Comparison of ENCODE assay signal across 1 cellular context in the genomic region with DNA sequence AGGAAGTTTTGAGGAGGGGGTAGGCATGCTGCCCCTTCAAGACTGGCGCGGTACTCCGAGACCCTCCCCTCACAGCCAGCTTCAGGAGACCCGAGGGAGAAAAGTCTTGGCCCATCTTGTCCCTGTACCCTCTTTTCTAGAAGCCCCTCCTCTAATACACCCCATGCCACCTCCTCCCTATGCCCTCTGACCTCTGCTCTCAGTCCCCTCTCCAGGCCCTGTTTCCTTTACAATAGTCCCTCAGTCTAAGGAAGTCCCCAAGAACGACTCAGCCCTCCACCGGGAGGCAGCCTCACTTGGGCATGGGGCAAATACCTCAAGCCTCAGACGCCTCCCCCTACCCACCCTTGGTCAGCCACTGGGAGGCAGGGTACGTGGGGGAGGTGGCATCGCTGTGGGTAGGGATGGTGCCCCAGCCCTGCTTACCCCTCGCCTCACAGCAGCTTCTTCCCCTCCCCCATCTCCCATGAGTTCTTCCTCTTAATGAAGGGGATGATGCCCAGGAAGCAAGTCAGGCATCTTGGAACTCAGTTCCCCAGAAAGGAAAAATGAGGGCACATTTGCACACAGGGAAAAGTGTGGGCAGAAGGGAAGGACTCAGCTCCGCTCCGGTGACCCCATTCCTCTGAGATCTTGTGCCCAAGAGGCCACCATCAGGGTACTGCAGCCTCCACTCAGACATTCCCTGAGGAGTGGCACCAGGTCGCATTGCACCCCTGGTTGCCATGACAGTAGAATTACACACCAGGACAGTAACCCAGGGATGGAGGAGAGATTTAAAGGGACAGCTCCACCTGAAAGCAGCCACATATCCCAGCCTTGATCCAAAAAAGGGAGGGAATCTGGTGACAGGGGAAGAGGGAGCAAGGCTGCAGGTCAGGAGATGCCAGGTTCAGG.
A peak's percentile ranks its signal among the peaks of the same experiment; 100 is the strongest.
TF ChIP-seq lines count a peak whose summit lies in the region.

No MANE protein-coding gene starts in this region.

TF ChIP-seq in HEK293, 187 proteins besides CTCF, POLR2A, EP300 and RAD21 (continued from another document):
- TF ChIP-seq, protein P1, sequence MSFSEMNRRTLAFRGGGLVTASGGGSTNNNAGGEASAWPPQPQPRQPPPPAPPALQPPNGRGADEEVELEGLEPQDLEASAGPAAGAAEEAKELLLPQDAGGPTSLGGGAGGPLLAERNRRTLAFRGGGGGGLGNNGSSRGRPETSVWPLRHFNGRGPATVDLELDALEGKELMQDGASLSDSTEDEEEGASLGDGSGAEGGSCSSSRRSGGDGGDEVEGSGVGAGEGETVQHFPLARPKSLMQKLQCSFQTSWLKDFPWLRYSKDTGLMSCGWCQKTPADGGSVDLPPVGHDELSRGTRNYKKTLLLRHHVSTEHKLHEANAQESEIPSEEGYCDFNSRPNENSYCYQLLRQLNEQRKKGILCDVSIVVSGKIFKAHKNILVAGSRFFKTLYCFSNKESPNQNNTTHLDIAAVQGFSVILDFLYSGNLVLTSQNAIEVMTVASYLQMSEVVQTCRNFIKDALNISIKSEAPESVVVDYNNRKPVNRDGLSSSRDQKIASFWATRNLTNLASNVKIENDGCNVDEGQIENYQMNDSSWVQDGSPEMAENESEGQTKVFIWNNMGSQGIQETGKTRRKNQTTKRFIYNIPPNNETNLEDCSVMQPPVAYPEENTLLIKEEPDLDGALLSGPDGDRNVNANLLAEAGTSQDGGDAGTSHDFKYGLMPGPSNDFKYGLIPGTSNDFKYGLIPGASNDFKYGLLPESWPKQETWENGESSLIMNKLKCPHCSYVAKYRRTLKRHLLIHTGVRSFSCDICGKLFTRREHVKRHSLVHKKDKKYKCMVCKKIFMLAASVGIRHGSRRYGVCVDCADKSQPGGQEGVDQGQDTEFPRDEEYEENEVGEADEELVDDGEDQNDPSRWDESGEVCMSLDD (tag by site-specific recombination; IDR thresholded peaks at IDR 0.05) = peak; percentile 14; the same call in 1 of the 2 replicates
- TF ChIP-seq, protein P2, sequence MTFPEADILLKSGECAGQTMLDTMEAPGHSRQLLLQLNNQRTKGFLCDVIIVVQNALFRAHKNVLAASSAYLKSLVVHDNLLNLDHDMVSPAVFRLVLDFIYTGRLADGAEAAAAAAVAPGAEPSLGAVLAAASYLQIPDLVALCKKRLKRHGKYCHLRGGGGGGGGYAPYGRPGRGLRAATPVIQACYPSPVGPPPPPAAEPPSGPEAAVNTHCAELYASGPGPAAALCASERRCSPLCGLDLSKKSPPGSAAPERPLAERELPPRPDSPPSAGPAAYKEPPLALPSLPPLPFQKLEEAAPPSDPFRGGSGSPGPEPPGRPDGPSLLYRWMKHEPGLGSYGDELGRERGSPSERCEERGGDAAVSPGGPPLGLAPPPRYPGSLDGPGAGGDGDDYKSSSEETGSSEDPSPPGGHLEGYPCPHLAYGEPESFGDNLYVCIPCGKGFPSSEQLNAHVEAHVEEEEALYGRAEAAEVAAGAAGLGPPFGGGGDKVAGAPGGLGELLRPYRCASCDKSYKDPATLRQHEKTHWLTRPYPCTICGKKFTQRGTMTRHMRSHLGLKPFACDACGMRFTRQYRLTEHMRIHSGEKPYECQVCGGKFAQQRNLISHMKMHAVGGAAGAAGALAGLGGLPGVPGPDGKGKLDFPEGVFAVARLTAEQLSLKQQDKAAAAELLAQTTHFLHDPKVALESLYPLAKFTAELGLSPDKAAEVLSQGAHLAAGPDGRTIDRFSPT (tag by site-specific recombination; IDR thresholded peaks at IDR 0.05) = peak; percentile 55; the same call in 1 of the 2 replicates
- TF ChIP-seq, protein P3, sequence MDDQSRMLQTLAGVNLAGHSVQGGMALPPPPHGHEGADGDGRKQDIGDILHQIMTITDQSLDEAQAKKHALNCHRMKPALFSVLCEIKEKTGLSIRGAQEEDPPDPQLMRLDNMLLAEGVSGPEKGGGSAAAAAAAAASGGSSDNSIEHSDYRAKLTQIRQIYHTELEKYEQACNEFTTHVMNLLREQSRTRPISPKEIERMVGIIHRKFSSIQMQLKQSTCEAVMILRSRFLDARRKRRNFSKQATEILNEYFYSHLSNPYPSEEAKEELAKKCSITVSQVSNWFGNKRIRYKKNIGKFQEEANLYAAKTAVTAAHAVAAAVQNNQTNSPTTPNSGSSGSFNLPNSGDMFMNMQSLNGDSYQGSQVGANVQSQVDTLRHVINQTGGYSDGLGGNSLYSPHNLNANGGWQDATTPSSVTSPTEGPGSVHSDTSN (CRISPR knock-in tag; IDR thresholded peaks at IDR 0.05) = 0 out of 2 replicates have a peak, but pooled peaks have one; percentile 48
- TF ChIP-seq ZNF335 (tag by site-specific recombination; conservative IDR thresholded peaks at IDR 0.05) = peak; percentile 75
